In genomic region chr12:95217377-95218163, GRCh38 we compare ENCODE assay signal across 1 cellular context.
TF ChIP-seq lines count a peak whose summit lies in the region.

Gene FGD6, minus strand, starts transcription at chr12:95217467. Its CDS starts 227 bp downstream, at chr12:95217240.
Gene VEZT, plus strand, starts transcription at chr12:95217807. Its CDS starts 44 bp downstream, at chr12:95217851.

TF ChIP-seq in HepG2, 621 proteins besides CTCF, POLR2A, EP300 and RAD21 (continued from another document and continues in another):
- TF ChIP-seq NFAT5 (CRISPR knock-in tag; IDR thresholded peaks at IDR 0.05) (no peak; the same call in 1 of the 2 replicates), HNF1A (IDR thresholded peaks at IDR 0.05; ENCODE audit: low read depth) (no peak), HNF1A (CRISPR knock-in tag; IDR thresholded peaks at IDR 0.05; ENCODE audit: borderline replicate concordance) (no peak; the same call in 1 of the 2 replicates), ZFAT (CRISPR knock-in tag; conservative IDR thresholded peaks at IDR 0.05) (no peak), CHD2 (IDR thresholded peaks at IDR 0.05; ENCODE audit: low read depth, low read length) (peak; percentile 48; the same call in 1 of the 2 replicates), SP140L (CRISPR knock-in tag; IDR thresholded peaks at IDR 0.05; ENCODE audit: borderline replicate concordance) (peak; percentile 66; the same call in 1 of the 2 replicates), IKZF4 (CRISPR knock-in tag; IDR thresholded peaks at IDR 0.05; ENCODE audit: borderline replicate concordance, low read depth, not compliant biosample characterization) (peak; percentile 56), KLF16 (CRISPR knock-in tag; IDR thresholded peaks at IDR 0.05) (peak in 1 of 2 experiments; percentile 96; a peak in 3 of 4 replicates), PBX2 (CRISPR knock-in tag; IDR thresholded peaks at IDR 0.05) (peak; percentile 67), ZBTB40 (IDR thresholded peaks at IDR 0.05) (no peak), ZBTB40 (CRISPR knock-in tag; IDR thresholded peaks at IDR 0.05) (no peak), ZNF484 (CRISPR knock-in tag; IDR thresholded peaks at IDR 0.05; ENCODE audit: borderline replicate concordance, low read depth) (no peak), JUN (CRISPR knock-in tag; IDR thresholded peaks at IDR 0.05) (no peak), SIX4 (CRISPR knock-in tag; IDR thresholded peaks at IDR 0.05) (no peak), HDAC6 (IDR thresholded peaks at IDR 0.05; ENCODE audit: low read depth, low read length) (no peak), ZNF784 (CRISPR knock-in tag; IDR thresholded peaks at IDR 0.05; ENCODE audit: borderline replicate concordance) (0 out of 2 replicates have a peak, but pooled peaks have one; percentile 21), ZNF460 (CRISPR knock-in tag; IDR thresholded peaks at IDR 0.05; ENCODE audit: borderline replicate concordance) (no peak), SIN3B (IDR thresholded peaks at IDR 0.05; ENCODE audit: low read length) (no peak), FOXO4 (CRISPR knock-in tag; conservative IDR thresholded peaks at IDR 0.05) (peak; percentile 82; the same call in 1 of the 2 replicates), SMAD3 (CRISPR knock-in tag; IDR thresholded peaks at IDR 0.05) (peak; percentile 26; the same call in 1 of the 2 replicates), ZNF317 (CRISPR knock-in tag; IDR thresholded peaks at IDR 0.05) (peak; percentile 65; the same call in 1 of the 2 replicates), ZBTB34 (CRISPR knock-in tag; IDR thresholded peaks at IDR 0.05) (peak; percentile 30; the same call in 1 of the 2 replicates), ZNF639 (CRISPR knock-in tag; conservative IDR thresholded peaks at IDR 0.05) (peak; percentile 50; the same call in 1 of the 2 replicates), ZNF446 (CRISPR knock-in tag; IDR thresholded peaks at IDR 0.05) (0 out of 2 replicates have a peak, but pooled peaks have one; percentile 54)
